8 cellular contexts compared by ENCODE assay signal in genomic region chr13:30142502-30143211, GRCh38.
DNase-seq lines count a peak whose midpoint lies in the region; ATAC-seq, FAIRE-seq and TF ChIP-seq lines count a peak whose summit lies in the region.

No MANE protein-coding gene starts in this region.

- H3K36me3 ChIP-seq in BLaER1 (no peaks in the 10 kb centered on the region), body of pancreas (replicated peaks in 1 of 2; ENCODE audit: insufficient read depth in 1 of 2, low read depth in 2 of 2) (no peaks in the 10 kb centered on the region)

- peak overlapping the region; percentile 40; the same call in 1 of the 2 replicates for H3K27ac ChIP-seq in BLaER1
- peak overlapping the region in 3 of 4 donors; percentile 16 to 67 (median 65) for H3K27ac ChIP-seq in body of pancreas

- H3K9me3 Mint-ChIP-seq in type B pancreatic cell: no peaks in the 10 kb centered on the region

- WGBS in body of pancreas, 2 donors: 22 to 41% methylated on average over 6 to 13 of the region's 13 CpGs

- no peaks in the 10 kb centered on the region for H3K27me3 ChIP-seq in BLaER1
- H3K27me3 ChIP-seq in body of pancreas: no peaks in the 10 kb centered on the region

- H3K4me3 ChIP-seq in BLaER1: no peak overlapping the region
- H3K4me3 ChIP-seq in body of pancreas: no peak overlapping the region

- no peaks in the 10 kb centered on the region for H3K36me3 Mint-ChIP-seq in type B pancreatic cell

- peak overlapping the region; percentile 69 for H3K4me2 ChIP-seq in BLaER1

- DNase-seq in HTR-8/SVneo (ENCODE audit: insufficient read length, low spot score): peak; percentile 51
- peak; percentile 46 to 66 (median 54) for DNase-seq in body of pancreas
- peak; percentile 85 to 93 for DNase-seq in lung microvascular endothelial cell (ENCODE audit: low read depth in 2 of 2)
- no peak for DNase-seq in type B pancreatic cell (ENCODE audit: extremely low spot score, unreplicated experiment)
- DNase-seq in NCI-H1694 treated with DMSO at 0.1 percent for 48 hours (lab: John Stamatoyannopoulos, UW): no peak

- peak overlapping the region; percentile 92 for H3K27ac Mint-ChIP-seq in type B pancreatic cell

- ATAC-seq in body of pancreas (peak; percentile 86), HG02571 (IDR thresholded peaks at IDR 0.05; ENCODE audit: unreplicated experiment) (no peak), GM18867 (IDR thresholded peaks at IDR 0.05; ENCODE audit: unreplicated experiment) (no peak)

- H3K4me1 ChIP-seq in BLaER1: peaks cover 66% of the 10 kb centered on the region
- H3K4me1 ChIP-seq in body of pancreas: peaks cover 10% of the 10 kb centered on the region

- no peak for TF ChIP-seq POLR2A in body of pancreas (IDR thresholded peaks at IDR 0.05)

- no peak overlapping the region; the same call in 1 of the 2 replicates for H3K9ac ChIP-seq in BLaER1

- peaks cover 10% of the 10 kb centered on the region for H3K9me3 ChIP-seq in BLaER1
- peaks cover 0 to 6% (median 0%) of the 10 kb centered on the region in 3 donors for H3K9me3 ChIP-seq in body of pancreas

- peak overlapping the region; percentile 66 for H3K4me3 Mint-ChIP-seq in type B pancreatic cell

- intact Hi-C loops in body of pancreas (cut with DNase I): no loop called here

- no peak for FAIRE-seq in HTR-8/SVneo (lab: Jason Lieb, UNC)

- TF ChIP-seq CTCF in body of pancreas (IDR thresholded peaks at IDR 0.05): no peak
- no peak for TF ChIP-seq CTCF in type B pancreatic cell (conservative IDR thresholded peaks at IDR 0.05)

- H4K20me1 ChIP-seq in BLaER1: no peaks in the 10 kb centered on the region

- H3K4me1 Mint-ChIP-seq in type B pancreatic cell (ENCODE audit: unreplicated experiment): peaks cover 13% of the 10 kb centered on the region

- no peaks in the 10 kb centered on the region for H3K27me3 Mint-ChIP-seq in type B pancreatic cell

Comparison
In these comparisons a context has a peak if more than half of its experiments do, and no peak if none do; other contexts are left out.
1. DNase-seq: peak in HTR-8/SVneo (single experiment), body of pancreas (4 of 4) and lung microvascular endothelial cell (2 of 2); none in type B pancreatic cell (single experiment) and NCI-H1694 treated with DMSO at 0.1 percent for 48 hours (single experiment).